ENCODE assay signal across 12 cellular contexts in the genomic region with DNA sequence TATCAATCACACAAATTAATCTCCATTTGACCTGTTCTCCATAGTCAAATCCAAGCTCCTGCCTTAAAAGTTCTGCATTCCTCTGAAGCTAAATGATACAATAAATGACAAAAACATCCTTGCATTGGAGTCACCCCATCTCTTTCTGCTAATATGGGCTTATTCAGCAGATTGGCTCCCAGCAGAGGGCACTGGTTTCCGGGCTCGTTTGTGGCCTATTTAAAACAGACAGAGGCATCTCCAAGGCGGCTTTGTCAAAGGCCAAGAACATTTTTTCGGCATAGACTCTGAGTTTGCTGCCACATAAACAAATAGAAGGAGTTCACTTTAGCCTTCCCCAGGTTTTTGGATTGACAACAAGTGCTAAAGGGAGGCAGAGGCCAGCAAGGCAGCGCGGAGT.
DNase-seq lines count a peak whose midpoint lies in the region; ATAC-seq and TF ChIP-seq lines count a peak whose summit lies in the region.
"Had no signal": no experiment of that assay in that cellular context is flagged by ENCODE, and none has a peak within 500 bp of the region (broad histone marks: within the 10 kb centered on the region; RNA-seq: fewer than 3 reads in every experiment).

No MANE protein-coding gene starts in this region.

- H3K79me1 ChIP-seq in mesenchymal stem cell (replicated peaks; ENCODE audit: low read length, poor library complexity, severe bottlenecking), result no peaks in the 10 kb centered on the region

- H3K9me3 ChIP-seq in mesenchymal stem cell (ENCODE audit: control insufficient read depth, low read length), result no peaks in the 10 kb centered on the region
- H3K9me3 ChIP-seq in ascending aorta, result no peaks in the 10 kb centered on the region
- H3K9me3 ChIP-seq: SJCRH30, stomach had no signal

- ATAC-seq in GM21515 (IDR thresholded peaks at IDR 0.05; ENCODE audit: unreplicated experiment), result no peak

- H3K27me3 ChIP-seq in mesenchymal stem cell (ENCODE audit: control insufficient read depth in 1 of 2, insufficient read depth in 1 of 2, low read length in 2 of 2) (peaks cover 0 to 5% of the 10 kb centered on the region in 2 experiments), ascending aorta (no peaks in the 10 kb centered on the region)
- H3K27me3 ChIP-seq: heart right ventricle, SJCRH30, stomach had no signal

- WGBS in mesenchymal stem cell, result 69% methylated on average over 6 of the region's 6 CpGs

- H3K4me3 ChIP-seq in mesenchymal stem cell (ENCODE audit: insufficient read depth in 1 of 2, low read depth in 1 of 2, low read length in 2 of 2), result no peak overlapping the region
- H3K4me3 ChIP-seq in ascending aorta, result no peak overlapping the region
- H3K4me3 ChIP-seq: heart right ventricle, SJCRH30, stomach had no signal

- H2BK12ac ChIP-seq in mesenchymal stem cell (ENCODE audit: low read length in 2 of 2), result no peak overlapping the region

- no peak overlapping the region for H3K4me2 ChIP-seq in mesenchymal stem cell (ENCODE audit: low read length, poor library complexity, severe bottlenecking)

- H4K91ac ChIP-seq in mesenchymal stem cell (ENCODE audit: low read length), result no peak overlapping the region

- H3K4ac ChIP-seq in mesenchymal stem cell (ENCODE audit: low read depth in 1 of 2, low read length in 2 of 2), result no peak overlapping the region

- no peak overlapping the region for H4K8ac ChIP-seq in mesenchymal stem cell (ENCODE audit: low read length)

- no peak overlapping the region for H3K14ac ChIP-seq in mesenchymal stem cell (ENCODE audit: low read length in 2 of 2)

- no peak overlapping the region for H3K18ac ChIP-seq in mesenchymal stem cell (ENCODE audit: low read depth in 1 of 2, low read length in 2 of 2)

- DNase-seq in AG20443 (ENCODE audit: low spot score), result peak; percentile 71
- DNase-seq in LHCN-M2 (ENCODE audit: low read depth), result peak; percentile 39
- DNase-seq in cerebellum (ENCODE audit: low spot score), result peak; percentile 18
- peak; percentile 16 for DNase-seq in mesenchymal stem cell
- DNase-seq in ascending aorta (ENCODE audit: low spot score in 2 of 2), result no peak
- DNase-seq in activated T-cell treated with anti-CD3 and anti-CD28 coated beads, Interleukin-2, amount 50 U/mL, for 48 hours, result no peak
- DNase-seq in NCI-H526 treated with DMSO at 0.1 percent for 48 hours (lab: John Stamatoyannopoulos, UW), result no peak
- DNase-seq: activated gamma-delta T cell treated with Interleukin-2 at 50 U/mL for 16 hours, heart right ventricle, stomach had no signal

- no peak overlapping the region for H2AFZ ChIP-seq in mesenchymal stem cell (ENCODE audit: low read depth, low read length)

- H2BK120ac ChIP-seq in mesenchymal stem cell (ENCODE audit: low read depth, low read length), result no peak overlapping the region

- no peak overlapping the region for H2BK15ac ChIP-seq in mesenchymal stem cell (ENCODE audit: low read depth, poor library complexity, severe bottlenecking)

- H2BK5ac ChIP-seq in mesenchymal stem cell (ENCODE audit: low read depth, low read length, poor library complexity, severe bottlenecking), result no peak overlapping the region

- H3K23ac ChIP-seq in mesenchymal stem cell (ENCODE audit: low read length in 2 of 2), result no peak overlapping the region

- H3K27ac ChIP-seq in mesenchymal stem cell (ENCODE audit: low read length, poor library complexity, severe bottlenecking) (no peak overlapping the region), ascending aorta (no peak overlapping the region)
- H3K27ac ChIP-seq: heart right ventricle, SJCRH30, stomach had no signal

- intact Hi-C loops in ascending aorta (cut with DNase I), result no loop called here

- no peak overlapping the region for H2AK5ac ChIP-seq in mesenchymal stem cell (ENCODE audit: low read length, severe bottlenecking)

- TF ChIP-seq CTCF in ascending aorta (IDR thresholded peaks at IDR 0.05), result peak in 1 of 3 experiments; percentile 30

- no peaks in the 10 kb centered on the region for H3K4me1 ChIP-seq in mesenchymal stem cell (ENCODE audit: control insufficient read depth, insufficient read depth, low read depth, low read length)
- H3K4me1 ChIP-seq in ascending aorta, result no peaks in the 10 kb centered on the region
- H3K4me1 ChIP-seq: SJCRH30 had no signal

- peak overlapping the region; percentile 53 for H3K9ac ChIP-seq in mesenchymal stem cell (ENCODE audit: low read length)

- no peaks in the 10 kb centered on the region for H3K36me3 ChIP-seq in mesenchymal stem cell (ENCODE audit: control insufficient read depth in 1 of 2, insufficient read depth in 2 of 2, low read depth in 1 of 2, low read length in 2 of 2)
- no peaks in the 10 kb centered on the region for H3K36me3 ChIP-seq in ascending aorta
- H3K36me3 ChIP-seq: heart right ventricle, SJCRH30, stomach had no signal

Comparison
In these comparisons a context has a peak if more than half of its experiments do, and no peak if none do; other contexts are left out.
1. DNase-seq: peak in AG20443 (single experiment), LHCN-M2 (single experiment), cerebellum (single experiment) and mesenchymal stem cell (single experiment); none in ascending aorta (0 of 2), activated T-cell treated with anti-CD3 and anti-CD28 coated beads, Interleukin-2, amount 50 U/mL, for 48 hours (0 of 2) and NCI-H526 treated with DMSO at 0.1 percent for 48 hours (single experiment).